Comparison of ENCODE assay signal across 11 cellular contexts in the genomic region with DNA sequence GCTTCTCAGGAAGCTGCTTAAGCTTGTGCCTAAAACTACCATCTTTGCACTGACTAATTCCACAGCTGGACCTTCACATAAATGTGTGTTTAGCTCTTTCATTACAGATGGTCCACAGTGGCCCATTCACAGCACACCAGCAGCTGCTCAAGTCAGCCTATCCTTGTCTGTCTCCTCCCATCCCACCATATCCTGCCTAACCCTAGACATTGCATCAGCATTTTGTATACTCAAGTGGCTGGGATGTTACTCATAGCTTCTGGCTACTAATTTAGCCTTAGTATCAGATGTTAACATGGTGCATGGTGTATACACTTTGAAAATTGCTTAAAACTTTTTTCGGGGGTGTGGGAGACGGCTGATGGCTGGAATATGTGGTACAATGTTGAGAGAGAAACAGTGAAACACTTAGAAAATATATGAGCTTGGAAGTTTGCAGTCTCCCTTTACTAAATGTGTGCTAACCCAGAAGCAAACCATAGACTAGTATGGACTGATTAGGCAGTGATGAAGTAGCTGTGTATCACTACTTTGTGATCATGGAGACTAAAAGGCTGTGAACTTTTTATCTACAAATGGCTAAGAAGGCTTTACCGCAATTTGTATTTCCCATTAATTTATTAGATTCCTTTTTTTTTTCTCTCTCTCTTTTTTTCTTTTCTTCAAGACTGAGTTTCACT.
DNase-seq lines count a peak whose midpoint lies in the region; ATAC-seq, FAIRE-seq and TF ChIP-seq lines count a peak whose summit lies in the region.
"Had no signal": no experiment of that assay in that cellular context is flagged by ENCODE, and none has a peak within 500 bp of the region (broad histone marks: within the 10 kb centered on the region; RNA-seq: fewer than 3 reads in every experiment).

No MANE protein-coding gene starts in this region.

- peaks cover 2% of the 10 kb centered on the region for H3K4me1 Mint-ChIP-seq in T-helper 17 cell

- peak; percentile 17 for ATAC-seq in T-helper 17 cell
- no peak for ATAC-seq in GM21390 (IDR thresholded peaks at IDR 0.05; ENCODE audit: unreplicated experiment)
- ATAC-seq in GM18520 (IDR thresholded peaks at IDR 0.05; ENCODE audit: unreplicated experiment), result no peak

- peaks cover 11% of the 10 kb centered on the region for H3K36me3 Mint-ChIP-seq in T-helper 17 cell (ENCODE audit: low read depth)

- H3K9me3 ChIP-seq in T-helper 17 cell (ENCODE audit: control insufficient read depth, low read length, poor library complexity, severe bottlenecking), result no peaks in the 10 kb centered on the region

- FAIRE-seq in GM12892 (lab: Jason Lieb, UNC), result peak; percentile 62
- FAIRE-seq: endometrium had no signal

- H3K27me3 Mint-ChIP-seq in T-helper 17 cell, result no peaks in the 10 kb centered on the region

- peak overlapping the region; percentile 43 for H3K4me3 Mint-ChIP-seq in T-helper 17 cell

- DNase-seq in ACHN (peak; percentile 51), GM12892 (ENCODE audit: insufficient read length) (no peak), T-helper 17 cell (no peak), glomerular visceral epithelial cell (ENCODE audit: extremely low spot score) (peak; percentile 27), NCI-H345 (lab: John Stamatoyannopoulos, UW) (no peak)
- no peak for DNase-seq in activated CD4-positive, CD25-positive, alpha-beta regulatory T cell treated with anti-CD3 and anti-CD28 coated beads, Interleukin-2, amount 50 U/mL, for 72 hours
- DNase-seq: DMS153, NCI-H1930 had no signal

- peak overlapping the region; percentile 37 for H3K27ac Mint-ChIP-seq in T-helper 17 cell

- in situ Hi-C loops in ACHN (cut with HindIII; ENCODE audit: low pct_ligation_motif_present, low pct_unique_long_range_greater_than_20kb, low sequenced_read_pairs), result no loop called here

- no peak for TF ChIP-seq POLR2A in GM12892 (IDR thresholded peaks at IDR 0.05; ENCODE audit: low read depth, low read length)

Comparison
In these comparisons a context has a peak if more than half of its experiments do, and no peak if none do; other contexts are left out.
1. DNase-seq: peak in ACHN (single experiment) and glomerular visceral epithelial cell (single experiment); none in GM12892 (single experiment), T-helper 17 cell (0 of 3), NCI-H345 (single experiment) and activated CD4-positive, CD25-positive, alpha-beta regulatory T cell treated with anti-CD3 and anti-CD28 coated beads, Interleukin-2, amount 50 U/mL, for 72 hours (single experiment).